ENCODE assay signal across 8 cellular contexts in genomic region chr11:1882265-1883238, GRCh38. TPM values are rescaled to one million over a fixed set of nuclear protein-coding genes. Genes with fewer than 3 reads are reported as not detected.
A peak's percentile ranks its signal among the peaks of the same experiment; 100 is the strongest.
DNase-seq lines count a peak whose midpoint lies in the region; ATAC-seq and TF ChIP-seq lines count a peak whose summit lies in the region.

No MANE protein-coding gene starts in this region.

- peak; percentile 90 for DNase-seq in GM23338 (ENCODE audit: low spot score)
- DNase-seq in NCI-H2107 (lab: John Stamatoyannopoulos, UW) = peak; percentile 51
- peak in 42 of 61 donors; percentile 11 to 74 (median 39) for DNase-seq in caudate nucleus (lab: John Stamatoyannopoulos, UW)
- DNase-seq in left colon = peak; percentile 70 to 90
- DNase-seq in stimulated activated CD4-positive, alpha-beta T cell treated with anti-CD3 and anti-CD28 coated beads, Interleukin-2, amount 100 ng/mL, for 4 hours (ENCODE audit: low read depth) = peak; percentile 71
- no peak for DNase-seq in MG63

- H3K9me3 Mint-ChIP-seq in GM23338 = no peaks in the 10 kb centered on the region

- 0 out of 22 replicates have a peak, but pooled peaks cover 0 to 3% (median 0%) of the 10 kb centered on the region in 11 experiments for H4K20me1 ChIP-seq in BLaER1 treated with 17β-estradiol and CSF1 and Interleukin-3, amounts not matched to agents 10 nM and 100 nM
- H4K20me1 ChIP-seq in GM23338 (replicated peaks; ENCODE audit: insufficient read depth) = no peaks in the 10 kb centered on the region

- H3K9ac ChIP-seq in BLaER1 treated with 17β-estradiol and CSF1 and Interleukin-3, amounts not matched to agents 10 nM and 100 nM = peak overlapping the region; percentile 42 to 80 (median 73); a peak in 20 of 22 replicates

- no peaks in the 10 kb centered on the region for H3K79me2 ChIP-seq in GM23338 (replicated peaks; ENCODE audit: insufficient read depth)

- H3K4me3 ChIP-seq in BLaER1 treated with 17β-estradiol and CSF1 and Interleukin-3, amounts not matched to agents 10 nM and 100 nM = peak overlapping the region in 6 of 10 experiments; percentile 12 to 45 (median 30); a peak in 10 of 20 replicates
- no peak overlapping the region for H3K4me3 ChIP-seq in GM23338
- no peak overlapping the region for H3K4me3 ChIP-seq in MG63

- peak; percentile 76 to 93 for TF ChIP-seq CTCF in GM23338 (conservative IDR thresholded peaks at IDR 0.05; ENCODE audit: low read depth in 2 of 2)

- H3K4me1 ChIP-seq in BLaER1 treated with 17β-estradiol and CSF1 and Interleukin-3, amounts not matched to agents 10 nM and 100 nM = peaks cover 41 to 71% (median 63%) of the 10 kb centered on the region in 10 experiments
- no peaks in the 10 kb centered on the region for H3K4me1 ChIP-seq in GM23338 (ENCODE audit: insufficient read depth)

- peaks cover 3% of the 10 kb centered on the region for H3K27me3 Mint-ChIP-seq in GM23338 (ENCODE audit: insufficient read depth, low read depth, poor library complexity)

- H3K27ac ChIP-seq in BLaER1 treated with 17β-estradiol and CSF1 and Interleukin-3, amounts not matched to agents 10 nM and 100 nM = peak overlapping the region; percentile 74 to 87 (median 82); a peak in 21 of 22 replicates
- H3K27ac ChIP-seq in GM23338 (ENCODE audit: low read depth) = no peak overlapping the region
- H3K27ac ChIP-seq in caudate nucleus (ENCODE audit: low read depth, low read length) = no peak overlapping the region

- no peak overlapping the region for H3K4me3 Mint-ChIP-seq in GM23338

- intact Hi-C loops in left colon (cut with DNase I, micrococcal nuclease) = no loop called here

- peak overlapping the region; percentile 78 to 96 (median 93) for H3K4me2 ChIP-seq in BLaER1 treated with 17β-estradiol and CSF1 and Interleukin-3, amounts not matched to agents 10 nM and 100 nM
- H3K4me2 ChIP-seq in GM23338 = no peak overlapping the region

- no peaks in the 10 kb centered on the region for H3K4me1 Mint-ChIP-seq in GM23338

- H3F3A ChIP-seq in GM23338 (replicated peaks; ENCODE audit: low read depth) = no peaks in the 10 kb centered on the region

- no peaks in the 10 kb centered on the region for H3K9me3 ChIP-seq in BLaER1 treated with 17β-estradiol and CSF1 and Interleukin-3, amounts not matched to agents 10 nM and 100 nM (replicated peaks in 1 of 11)
- no peaks in the 10 kb centered on the region for H3K9me3 ChIP-seq in MG63

- H3K27me3 ChIP-seq in BLaER1 treated with 17β-estradiol and CSF1 and Interleukin-3, amounts not matched to agents 10 nM and 100 nM = no peaks in the 10 kb centered on the region; a peak in 1 of 22 replicates
- H3K27me3 ChIP-seq in GM23338 (ENCODE audit: insufficient read depth) (no peaks in the 10 kb centered on the region), MG63 (no peaks in the 10 kb centered on the region)

- H3K9me2 ChIP-seq in GM23338 (ENCODE audit: insufficient read depth) = no peaks in the 10 kb centered on the region

- ATAC-seq in GM23338 = peak; percentile 99
- ATAC-seq in activated CD4-positive, CD25-positive, alpha-beta regulatory T cell treated with anti-CD3 and anti-CD28 coated beads, Interleukin-2, amount 50 U/mL, for 24 hours = peak; percentile 87 to 89
- ATAC-seq in left colon = peak; percentile 94

- H3K36me3 Mint-ChIP-seq in GM23338 (ENCODE audit: low read depth) = no peaks in the 10 kb centered on the region

- no peak overlapping the region for H3K27ac Mint-ChIP-seq in GM23338

- H3K36me3 ChIP-seq in BLaER1 treated with 17β-estradiol and CSF1 and Interleukin-3, amounts not matched to agents 10 nM and 100 nM = peaks cover 0 to 20% (median 0%) of the 10 kb centered on the region in 11 experiments; a peak in 5 of 22 replicates
- H3K36me3 ChIP-seq in GM23338 (ENCODE audit: insufficient read depth) (no peaks in the 10 kb centered on the region), MG63 (peaks cover 60% of the 10 kb centered on the region)

- peak overlapping the region; percentile 32; the same call in 1 of the 2 replicates for H2AFZ ChIP-seq in GM23338

TF ChIP-seq in GM23338, 12 proteins besides CTCF, POLR2A, EP300 and RAD21 (continues in another document):
- TF ChIP-seq ETS1 (IDR thresholded peaks at IDR 0.05) (no peak), POLR2AphosphoS5 (IDR thresholded peaks at IDR 0.05; ENCODE audit: low read depth) (no peak), STAT1 (IDR thresholded peaks at IDR 0.05; ENCODE audit: unreplicated experiment) (no peak), NANOG (IDR thresholded peaks at IDR 0.05; ENCODE audit: borderline replicate concordance) (no peak), CREB1 (CRISPR knock-in tag; IDR thresholded peaks at IDR 0.05; ENCODE audit: low read depth) (no peak), ZNF114 (CRISPR knock-in tag; IDR thresholded peaks at IDR 0.05) (no peak), JUNB (IDR thresholded peaks at IDR 0.05; ENCODE audit: unreplicated experiment) (no peak), EZH2 (IDR thresholded peaks at IDR 0.05; ENCODE audit: low read depth, unreplicated experiment) (no peak), EZH2phosphoT487 (IDR thresholded peaks at IDR 0.05; ENCODE audit: unreplicated experiment) (no peak)

RNA-seq across cellular contexts. Expression of gene PRR33, which starts 9.1 kb away (rescaled TPM):
- total RNA-seq in GM23338 (2014; rRNA removed; shearing (Covaris generic)) = 0.04 TPM in 1 of 2 replicates, not detected in the other
- not detected in 2 replicates for polyA plus RNA-seq in GM23338 (2016; fragmentation: Nextera tagmentation; extraction: Ambion mirVana)
- not detected for total RNA-seq in left colon
- not detected in 2 replicates for total RNA-seq in MG63 (2014; rRNA removed; shearing (Covaris generic); ENCODE audit: low replicate concordance)

RNA-seq across cellular contexts. Expression of gene LSP1, which starts 29.7 kb away (rescaled TPM):
- total RNA-seq in GM23338 (2014; rRNA removed; shearing (Covaris generic)) = not detected in 2 replicates
- 0.84 and 0.96 TPM in 2 replicates for polyA plus RNA-seq in GM23338 (2016; fragmentation: Nextera tagmentation; extraction: Ambion mirVana)
- total RNA-seq in left colon = 10 to 100 TPM in 1 of 2 donors, 1 to 10 TPM in 1; 9.9 to 28.6 TPM
- 41.7 and 66.6 TPM in 2 replicates for total RNA-seq in MG63 (2014; rRNA removed; shearing (Covaris generic); ENCODE audit: low replicate concordance)

RNA-seq across cellular contexts. Expression of gene TNNT3, which starts 37.0 kb away (rescaled TPM):
- not detected in 2 replicates for total RNA-seq in GM23338 (2014; rRNA removed; shearing (Covaris generic))
- not detected in 2 replicates for polyA plus RNA-seq in GM23338 (2016; fragmentation: Nextera tagmentation; extraction: Ambion mirVana)
- total RNA-seq in left colon = under 1 TPM in 1 of 2 donors, not detected in 1; 0.73 TPM
- not detected in 2 replicates for total RNA-seq in MG63 (2014; rRNA removed; shearing (Covaris generic); ENCODE audit: low replicate concordance)

RNA-seq across cellular contexts. Expression of gene TNNI2, which starts 43.8 kb away (rescaled TPM):
- total RNA-seq in GM23338 (2014; rRNA removed; shearing (Covaris generic)) = not detected in 2 replicates
- not detected in 2 replicates for polyA plus RNA-seq in GM23338 (2016; fragmentation: Nextera tagmentation; extraction: Ambion mirVana)
- total RNA-seq in left colon = under 1 TPM in 1 of 2 donors, not detected in 1; 0.92 TPM
- not detected in 2 replicates for total RNA-seq in MG63 (2014; rRNA removed; shearing (Covaris generic); ENCODE audit: low replicate concordance)

RNA-seq across cellular contexts. Expression of gene SYT8, which starts 47.8 kb away (rescaled TPM):
- total RNA-seq in GM23338 (2014; rRNA removed; shearing (Covaris generic)) = not detected in 2 replicates
- polyA plus RNA-seq in GM23338 (2016; fragmentation: Nextera tagmentation; extraction: Ambion mirVana) = not detected in 2 replicates
- total RNA-seq in left colon = 1 to 10 TPM in 1 of 2 donors, under 1 TPM in 1; 0.75 to 4.6 TPM
- total RNA-seq in MG63 (2014; rRNA removed; shearing (Covaris generic); ENCODE audit: low replicate concordance) = not detected in 2 replicates

Comparison
In these comparisons a context has a peak if more than half of its experiments do, and no peak if none do; other contexts are left out.
1. H3K27ac ChIP-seq: peak in BLaER1 treated with 17β-estradiol and CSF1 and Interleukin-3, amounts not matched to agents 10 nM and 100 nM (11 of 11); none in GM23338 (single experiment) and caudate nucleus (single experiment).
2. H3K4me3 ChIP-seq: peak in BLaER1 treated with 17β-estradiol and CSF1 and Interleukin-3, amounts not matched to agents 10 nM and 100 nM (6 of 10); none in GM23338 (single experiment) and MG63 (single experiment).
3. RNA of gene LSP1, which starts 29.7 kb away (total RNA-seq): 41.7 to 66.6 TPM in MG63 and 9.9 to 28.6 TPM in left colon; not detected in GM23338; every median in the first group is over 10 times any median in the second.
4. Peak in every context shown above with its lines, with median percentiles within 50 percentile points of each other: ATAC-seq.